16 cellular contexts compared by ENCODE assay signal in the genomic region with DNA sequence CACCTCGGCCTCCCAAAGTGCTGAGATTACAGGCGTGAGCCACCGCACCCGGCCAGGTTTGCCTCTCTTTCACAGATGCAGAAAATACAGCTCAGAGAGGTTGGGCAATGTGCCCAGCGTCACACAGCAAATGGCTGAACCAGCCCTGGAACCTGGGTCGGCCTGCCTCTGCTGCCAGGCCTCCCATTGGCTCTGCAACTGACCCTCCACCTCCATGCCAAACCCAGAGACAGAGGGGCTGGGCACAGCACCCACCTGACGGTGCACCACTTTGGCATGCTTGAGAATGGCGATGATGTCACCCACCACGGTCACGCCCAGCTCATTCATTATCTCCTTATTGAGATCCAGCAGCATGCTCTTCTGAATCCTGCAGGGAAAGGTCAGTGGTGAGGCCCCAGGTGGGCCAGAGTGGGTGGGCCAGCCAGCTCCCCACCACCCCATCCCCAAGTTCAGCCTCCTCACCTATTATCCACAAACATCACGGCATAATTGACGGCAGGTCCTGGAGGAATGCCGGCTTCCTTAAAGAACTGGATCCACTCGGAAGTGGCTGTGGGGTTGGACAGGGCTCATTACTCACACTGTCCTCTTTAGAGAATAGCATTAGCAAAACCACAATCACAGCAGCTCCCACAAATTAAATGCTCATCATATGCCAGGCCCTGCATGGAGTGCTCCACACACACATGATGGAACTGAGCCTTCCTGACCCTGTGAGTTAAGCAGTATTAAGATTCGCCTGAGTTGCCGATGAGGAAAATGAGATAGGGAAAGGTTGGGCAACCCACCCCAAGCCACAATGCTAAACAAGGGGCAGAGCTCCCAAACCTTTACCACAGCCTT. TPM values are rescaled to one million over a fixed set of nuclear protein-coding genes. Genes with fewer than 3 reads are reported as not detected.
DNase-seq lines count a peak whose midpoint lies in the region; ATAC-seq and TF ChIP-seq lines count a peak whose summit lies in the region.
"Had no signal": no experiment of that assay in that cellular context is flagged by ENCODE, and none has a peak within 500 bp of the region (broad histone marks: within the 10 kb centered on the region; RNA-seq: fewer than 3 reads in every experiment).

No MANE protein-coding gene starts in this region.

- H3K27ac ChIP-seq in HEK293 (ENCODE audit: extremely low read depth, low read depth, low read length) (peak overlapping the region; percentile 29; the same call in 1 of the 2 replicates), spleen (no peak overlapping the region)
- H3K27ac ChIP-seq: Peyer's patch had no signal

- TF ChIP-seq CTCF in HEK293 (tag by site-specific recombination; IDR thresholded peaks at IDR 0.05) (no peak), spleen (IDR thresholded peaks at IDR 0.05 in 8 of 11, conservative IDR thresholded peaks at IDR 0.05 in 3 of 11) (no peak)

- POLR2A ChIA-PET in HEK293 (lab: Yijun Ruan, JAX): interaction anchor here (0.5 to 5.3 kb wide), 4 partner anchors 12 to 942 kb away, joined by 3 to 36 read pairs (median 4); partner anchors contain the start of genes C19orf47 and PLD3

- peak; percentile 50 for DNase-seq in SW480 (ENCODE audit: low spot score)
- DNase-seq in glomerular visceral epithelial cell (ENCODE audit: extremely low spot score): peak; percentile 65
- DNase-seq in spleen: peak; percentile 38
- no peak for DNase-seq in activated CD4-positive, alpha-beta T cell treated with anti-CD3 and anti-CD28 coated beads for 48 hours
- DNase-seq in GM19240 (ENCODE audit: insufficient read length, low spot score): no peak
- DNase-seq: CD8-positive, alpha-beta memory T cell; HCEC 1CT; NCI-H1092 treated with DMSO at 0.1 percent for 48 hours; NCI-H187 treated with DMSO at 0.1 percent for 48 hours; NCI-H2171 treated with DMSO at 0.1 percent for 48 hours; NCI-H510A; Peyer's patch; SHP77 treated with DMSO at 0.1 percent for 48 hours had no signal

- CTCF ChIA-PET in HEK293 (lab: Yijun Ruan, JAX): interaction anchor here (0.6 to 3.7 kb wide), 7 partner anchors 9 to 298 kb away, joined by 3 to 16 read pairs (median 3); no protein-coding TSS in a partner anchor

- TF ChIP-seq POLR2A in spleen (IDR thresholded peaks at IDR 0.05): no peak

- ATAC-seq in GM21619 (IDR thresholded peaks at IDR 0.05; ENCODE audit: unreplicated experiment): no peak

- no peak overlapping the region for H3K4me3 ChIP-seq in HEK293 (ENCODE audit: low read depth, low read length)
- H3K4me3 ChIP-seq in spleen: no peak overlapping the region
- H3K4me3 ChIP-seq: Peyer's patch had no signal

- intact Hi-C loops in spleen (cut with DNase I; ENCODE audit: low total_unique reads): no loop called here

- H3K27me3 ChIP-seq in spleen (replicated peaks in 1 of 7): no peaks in the 10 kb centered on the region
- H3K27me3 ChIP-seq: Peyer's patch had no signal

- WGBS in spleen, 5 donors: 91 to 98% (median 94%) methylated on average over 9 to 16 of the region's 16 CpGs

- H3K4me1 ChIP-seq in HEK293 (ENCODE audit: control insufficient read depth, insufficient read depth, low read length): no peaks in the 10 kb centered on the region
- no peaks in the 10 kb centered on the region for H3K4me1 ChIP-seq in spleen
- H3K4me1 ChIP-seq: Peyer's patch had no signal

- H3K36me3 ChIP-seq in HEK293 (ENCODE audit: control insufficient read depth in 2 of 2, insufficient read depth in 1 of 2, low read length in 2 of 2): peaks cover 73 to 88% of the 10 kb centered on the region in 2 experiments
- peaks cover 0 to 90% (median 54%) of the 10 kb centered on the region in 6 donors for H3K36me3 ChIP-seq in spleen

- H3K9me3 ChIP-seq in HEK293 (ENCODE audit: control insufficient read depth, insufficient read depth, low read depth, low read length) (no peaks in the 10 kb centered on the region), spleen (no peaks in the 10 kb centered on the region)
- H3K9me3 ChIP-seq: Peyer's patch had no signal

TF ChIP-seq in HEK293, 187 proteins besides CTCF, POLR2A, EP300 and RAD21:
- TF ChIP-seq ZNF670 (tag by site-specific recombination; IDR thresholded peaks at IDR 0.05; ENCODE audit: low read depth) (no peak), ZIC2 (tag by site-specific recombination; IDR thresholded peaks at IDR 0.05) (0 out of 2 replicates have a peak, but pooled peaks have one; percentile 6), ZNF530 (tag by site-specific recombination; IDR thresholded peaks at IDR 0.05; ENCODE audit: low read depth) (no peak), SP7 (tag by site-specific recombination; IDR thresholded peaks at IDR 0.05) (peak; percentile 72), KLF9 (tag by site-specific recombination; IDR thresholded peaks at IDR 0.05; ENCODE audit: low read depth) (peak; percentile 77), KLF1 (tag by site-specific recombination; IDR thresholded peaks at IDR 0.05) (peak; percentile 73), INSM2 (tag by site-specific recombination; IDR thresholded peaks at IDR 0.05) (no peak), ZNF266 (tag by site-specific recombination; IDR thresholded peaks at IDR 0.05; ENCODE audit: low read depth) (no peak), KLF17 (tag by site-specific recombination; IDR thresholded peaks at IDR 0.05) (peak; percentile 75; the same call in 1 of the 2 replicates), SP2 (tag by site-specific recombination; IDR thresholded peaks at IDR 0.05) (no peak), ZNF629 (tag by site-specific recombination; IDR thresholded peaks at IDR 0.05) (0 out of 2 replicates have a peak, but pooled peaks have one; percentile 25), ZBTB21 (tag by site-specific recombination; IDR thresholded peaks at IDR 0.05) (no peak), KLF16 (tag by site-specific recombination; IDR thresholded peaks at IDR 0.05) (peak; percentile 71), ATF2 (tag by site-specific recombination; IDR thresholded peaks at IDR 0.05; ENCODE audit: low read depth) (peak; percentile 77), ZNF501 (tag by site-specific recombination; IDR thresholded peaks at IDR 0.05) (no peak), ZNF768 (tag by site-specific recombination; IDR thresholded peaks at IDR 0.05) (peak; percentile 99), SCRT2 (tag by site-specific recombination; IDR thresholded peaks at IDR 0.05) (peak; percentile 67)

RNA-seq across cellular contexts. Expression of gene C19orf47, which starts 12.1 kb away (rescaled TPM):
- 10 to 100 TPM; 10.2 to 21.9 (median 13.2) TPM for total RNA-seq in spleen
- 10 to 100 TPM in 1 of 3 donors, 1 to 10 TPM in 2; 8.2 to 14.7 (median 8.5) TPM for polyA plus RNA-seq in spleen

RNA-seq across cellular contexts. Expression of gene PLD3, which starts 12.4 kb away (rescaled TPM):
- 100 to 1,000 TPM; 187 to 589 (median 326) TPM for total RNA-seq in spleen
- polyA plus RNA-seq in spleen: 100 to 1,000 TPM in 1 of 3 donors, 10 to 100 TPM in 2; 61.3 to 120 (median 81.6) TPM

RNA-seq across cellular contexts. Expression of gene AKT2, which starts 50.9 kb away (rescaled TPM):
- 100 to 1,000 TPM in 4 of 7 donors, 10 to 100 TPM in 3; 95.1 to 134 (median 112) TPM for total RNA-seq in spleen
- 10 to 100 TPM; 28.8 to 75.7 (median 37.1) TPM for polyA plus RNA-seq in spleen

RNA-seq across cellular contexts. Expression of gene HIPK4, which starts 53.9 kb away (rescaled TPM):
- total RNA-seq in spleen: under 1 TPM in 1 of 7 donors, not detected in 6; 0.19 TPM
- under 1 TPM in 1 of 3 donors, not detected in 2; 0.08 TPM for polyA plus RNA-seq in spleen
- total RNA-seq: CD8-positive, alpha-beta memory T cell; MCF 10A; Peyer's patch had no signal
- polyA plus RNA-seq: CD8-positive, alpha-beta memory T cell had no signal

Comparison
In these comparisons a context has a peak if more than half of its experiments do, and no peak if none do; other contexts are left out.
1. DNase-seq: peak in SW480 (single experiment), glomerular visceral epithelial cell (single experiment) and spleen (single experiment); none in activated CD4-positive, alpha-beta T cell treated with anti-CD3 and anti-CD28 coated beads for 48 hours (single experiment) and GM19240 (single experiment).